ENCODE assay signal across 8 cellular contexts in genomic region chr14:33792387-33793368, GRCh38.
A peak's percentile ranks its signal among the peaks of the same experiment; 100 is the strongest.
DNase-seq lines count a peak whose midpoint lies in the region; ATAC-seq and TF ChIP-seq lines count a peak whose summit lies in the region.

No MANE protein-coding gene starts in this region.

- H3K79me2 ChIP-seq in PC-9 (ENCODE audit: low read depth) (no peaks in the 10 kb centered on the region), fibroblast of lung (ENCODE audit: control insufficient read depth, insufficient read depth, low read length) (no peaks in the 10 kb centered on the region)

- H3K4me3 ChIP-seq in BJ (ENCODE audit: low read depth, low read length) (no peak overlapping the region), PC-9 (peak overlapping the region; percentile 40; the same call in 1 of the 2 replicates), fibroblast of lung (replicated peaks in 1 of 4; ENCODE audit: control extremely low read depth in 1 of 4, insufficient read depth in 1 of 4, low read depth in 3 of 4, low read length in 4 of 4) (peak overlapping the region in 2 of 4 experiments; percentile 41 to 44)

- H3K36me3 ChIP-seq in BJ (ENCODE audit: control insufficient read depth, insufficient read depth, low read length): no peaks in the 10 kb centered on the region
- H3K36me3 ChIP-seq in PC-9 (ENCODE audit: low read depth): no peaks in the 10 kb centered on the region
- H3K36me3 ChIP-seq in fibroblast of lung (ENCODE audit: control insufficient read depth, insufficient read depth, low read length): no peaks in the 10 kb centered on the region

- H2AFZ ChIP-seq in PC-9: peak overlapping the region; percentile 70
- H2AFZ ChIP-seq in fibroblast of lung (ENCODE audit: low read length): peak overlapping the region; percentile 25

- H3K9me3 ChIP-seq in PC-9 (ENCODE audit: insufficient read depth, low read depth): no peaks in the 10 kb centered on the region
- H3K9me3 ChIP-seq in fibroblast of lung (ENCODE audit: control insufficient read depth, insufficient read depth, low read depth, low read length): no peaks in the 10 kb centered on the region

- peak; percentile 43 for ATAC-seq in GM19397 (IDR thresholded peaks at IDR 0.05; ENCODE audit: unreplicated experiment)
- ATAC-seq in natural killer cell treated with Interleukin-12 subunit alpha and Interleukin-12 subunit beta and Interleukin-15 and Interleukin-18, amount 100 ng/mL, for 72 hours: no peak

- peak; percentile 95 for TF ChIP-seq CTCF in BJ (IDR thresholded peaks at IDR 0.05; ENCODE audit: insufficient read depth, low read depth, low read length)
- TF ChIP-seq CTCF in PC-9 (conservative IDR thresholded peaks at IDR 0.05): peak; percentile 86
- peak; percentile 94 to 96 for TF ChIP-seq CTCF in fibroblast of lung (conservative IDR thresholded peaks at IDR 0.05 in 1 of 2, IDR thresholded peaks at IDR 0.05 in 1 of 2; ENCODE audit: low read depth in 1 of 2, low read length in 2 of 2)

- H3K9me2 ChIP-seq in PC-9 (ENCODE audit: insufficient read depth): no peaks in the 10 kb centered on the region

- no peaks in the 10 kb centered on the region for H4K20me1 ChIP-seq in PC-9 (ENCODE audit: insufficient read depth)
- H4K20me1 ChIP-seq in fibroblast of lung (ENCODE audit: control insufficient read depth, extremely low read depth, insufficient read depth, low read length): no peaks in the 10 kb centered on the region

- peaks cover 4 to 14% of the 10 kb centered on the region in 2 donors for H3K4me1 Mint-ChIP-seq in natural killer cell treated with Interleukin-12 subunit alpha and Interleukin-12 subunit beta and Interleukin-15 and Interleukin-18, amount 100 ng/mL, for 72 hours (ENCODE audit: low read depth in 2 of 2)

- no peak overlapping the region for H3K4me3 Mint-ChIP-seq in natural killer cell treated with Interleukin-12 subunit alpha and Interleukin-12 subunit beta and Interleukin-15 and Interleukin-18, amount 100 ng/mL, for 72 hours

- BruUV-seq in PC-9 (replicated peaks; lab: Mats Ljungman, UMichigan): no TSS peak

- no peaks in the 10 kb centered on the region; the same call in 1 of the 2 replicates for H3K4me1 ChIP-seq in PC-9 (replicated peaks; ENCODE audit: insufficient read depth)
- no peaks in the 10 kb centered on the region for H3K4me1 ChIP-seq in fibroblast of lung (ENCODE audit: control insufficient read depth, extremely low read depth, insufficient read depth, low read length)

- CTCF ChIA-PET in BJ (lab: Yijun Ruan, JAX) (interaction anchor here (0.6 to 2.4 kb wide), 56 partner anchors 9 to 1216 kb away, joined by 3 to 22 read pairs (median 4); no protein-coding TSS in a partner anchor), PC-9 (lab: Charles Lee) (interaction anchor here (0.8 to 1.2 kb wide), 2 partner anchors 13 to 651 kb away, joined by 3 to 4 read pairs; no protein-coding TSS in a partner anchor)

- POLR2A ChIA-PET in BJ (lab: Charles Lee): interaction anchor here (0.5 kb wide), 1 partner anchor 11 kb away, joined by 10 read pairs; no protein-coding TSS in a partner anchor
- POLR2A ChIA-PET in PC-9 (lab: Charles Lee; ENCODE audit: unreplicated experiment): interaction anchor here (0.5 kb wide), 1 partner anchor 1530 kb away, joined by 3 read pairs; no protein-coding TSS in a partner anchor

- H3K4me2 ChIP-seq in PC-9: peak overlapping the region; percentile 66
- H3K4me2 ChIP-seq in fibroblast of lung (ENCODE audit: extremely low read depth, insufficient read depth, low read length): peak overlapping the region; percentile 84

- H3K27ac ChIP-seq in PC-9 (no peak overlapping the region), fibroblast of lung (ENCODE audit: insufficient read depth, low read length) (no peak overlapping the region)

- H3F3A ChIP-seq in PC-9 (ENCODE audit: insufficient read depth, low read depth): no peaks in the 10 kb centered on the region

- DNase-seq in BJ (ENCODE audit: low read depth) (peak; percentile 35), KBM-7 (peak; percentile 70), PC-9 (peak; percentile 37 to 61), activated T-helper 1 cell treated with Interleukin-2 at 50 U/mL for 16 hours (ENCODE audit: low read depth) (peak; percentile 41), fibroblast of lung (ENCODE audit: low read depth in 2 of 2) (peak; percentile 82 to 83)
- DNase-seq in natural killer cell treated with Interleukin-12 subunit alpha and Interleukin-12 subunit beta and Interleukin-15 and Interleukin-18, amount 100 ng/mL, for 72 hours (ENCODE audit: low spot score): peak; percentile 68
- peak in 4 of 6 experiments; percentile 6 to 40 (median 16) for DNase-seq in stimulated activated naive CD4-positive, alpha-beta T cell (lab: John Stamatoyannopoulos, UW)

- H3K9ac ChIP-seq in fibroblast of lung (ENCODE audit: insufficient read depth, low read length): no peak overlapping the region

- peaks cover 4% of the 10 kb centered on the region; the same call in 1 of the 2 replicates for H3K27me3 ChIP-seq in BJ (ENCODE audit: control insufficient read depth, insufficient read depth, low read length)
- no peaks in the 10 kb centered on the region for H3K27me3 ChIP-seq in PC-9 (ENCODE audit: insufficient read depth, low read depth)
- H3K27me3 ChIP-seq in fibroblast of lung (ENCODE audit: control insufficient read depth, insufficient read depth, low read length): peaks cover 6% of the 10 kb centered on the region

- H3K27ac Mint-ChIP-seq in natural killer cell treated with Interleukin-12 subunit alpha and Interleukin-12 subunit beta and Interleukin-15 and Interleukin-18, amount 100 ng/mL, for 72 hours: no peak overlapping the region

- peaks cover 21 to 32% of the 10 kb centered on the region in 2 donors for H3K27me3 Mint-ChIP-seq in natural killer cell treated with Interleukin-12 subunit alpha and Interleukin-12 subunit beta and Interleukin-15 and Interleukin-18, amount 100 ng/mL, for 72 hours

- no peaks in the 10 kb centered on the region for H3K36me3 Mint-ChIP-seq in natural killer cell treated with Interleukin-12 subunit alpha and Interleukin-12 subunit beta and Interleukin-15 and Interleukin-18, amount 100 ng/mL, for 72 hours

- intact Hi-C loops in PC-9 (cut with micrococcal nuclease; ENCODE audit: unreplicated experiment): loop anchor here (2.0 to 5.0 kb wide), 4 partner anchors 315 to 1216 kb away; no protein-coding TSS in a partner anchor

- in situ Hi-C loops in KBM-7 (cut with MboI; ENCODE audit: low pct_unique_long_range_greater_than_20kb, low sequenced_read_pairs): no loop called here

- no peaks in the 10 kb centered on the region for H3K9me3 Mint-ChIP-seq in natural killer cell treated with Interleukin-12 subunit alpha and Interleukin-12 subunit beta and Interleukin-15 and Interleukin-18, amount 100 ng/mL, for 72 hours

Comparison
In these comparisons a context has a peak if more than half of its experiments do, and no peak if none do; other contexts are left out.
1. DNase-seq: peak in every context shown above with its lines; median percentile 82 in fibroblast of lung; 70 in KBM-7; 68 in natural killer cell treated with Interleukin-12 subunit alpha and Interleukin-12 subunit beta and Interleukin-15 and Interleukin-18, amount 100 ng/mL, for 72 hours; 49 in PC-9; 41 in activated T-helper 1 cell treated with Interleukin-2 at 50 U/mL for 16 hours; 35 in BJ; 16 in stimulated activated naive CD4-positive, alpha-beta T cell.